Comparison of ENCODE assay signal across 9 cellular contexts in genomic region chr12:9740109-9740750, GRCh38. TPM values are rescaled to one million over a fixed set of nuclear protein-coding genes. Genes with fewer than 3 reads are reported as not detected.
DNase-seq lines count a peak whose midpoint lies in the region; ATAC-seq and TF ChIP-seq lines count a peak whose summit lies in the region.
"Had no signal": no experiment of that assay in that cellular context is flagged by ENCODE, and none has a peak within 500 bp of the region (broad histone marks: within the 10 kb centered on the region; RNA-seq: fewer than 3 reads in every experiment).

No MANE protein-coding gene starts in this region.

- H3K4me3 ChIP-seq in RWPE2 (ENCODE audit: severe bottlenecking) (peak overlapping the region; percentile 39), skin epidermis (peak overlapping the region in 5 of 7 experiments; percentile 2 to 40 (median 21))

- no peaks in the 10 kb centered on the region for H3K27me3 ChIP-seq in RWPE2 (ENCODE audit: insufficient read depth, poor library complexity, severe bottlenecking)

- DNase-seq in ELF-1 (ENCODE audit: low read depth, low spot score) (peak; percentile 18), RWPE2 (ENCODE audit: low spot score) (no peak), erythroblast (lab: John Stamatoyannopoulos, UW) (no peak), AG08396 (ENCODE audit: low spot score) (no peak), nucleus accumbens (lab: John Stamatoyannopoulos, UW) (no peak), left lobe of liver (ENCODE audit: low spot score) (no peak)
- DNase-seq: Karpas-422 had no signal

- H3K36me3 ChIP-seq in RWPE2 (ENCODE audit: low read depth): no peaks in the 10 kb centered on the region

- ATAC-seq in RWPE2 (ENCODE audit: low read depth): no peak; the same call in 2 of the 3 replicates
- ATAC-seq in left lobe of liver: no peak
- no peak for ATAC-seq in HG03571 (IDR thresholded peaks at IDR 0.05; ENCODE audit: unreplicated experiment)

- H3K4me1 ChIP-seq in RWPE2 (ENCODE audit: insufficient read depth, poor library complexity, severe bottlenecking): no peaks in the 10 kb centered on the region

- H3K27ac ChIP-seq in RWPE2 (ENCODE audit: poor library complexity, severe bottlenecking) (no peak overlapping the region), skin epidermis (peak overlapping the region in 12 of 21 experiments; percentile 6 to 72 (median 52))

- peak; percentile 18 for TF ChIP-seq POLR2A in erythroblast (IDR thresholded peaks at IDR 0.05; ENCODE audit: low read length)

- TF ChIP-seq CTCF in RWPE2 (IDR thresholded peaks at IDR 0.05; ENCODE audit: poor library complexity, severe bottlenecking): no peak

- no peaks in the 10 kb centered on the region for H3K9me3 ChIP-seq in RWPE2 (ENCODE audit: severe bottlenecking)

RNA-seq across cellular contexts. Expression of gene CLECL1, which starts 7.3 kb away (rescaled TPM):
- total RNA-seq in left lobe of liver: 0.38 TPM

RNA-seq across cellular contexts. Expression of gene CD69, which starts 20.5 kb away (rescaled TPM):
- total RNA-seq in left lobe of liver: 0.53 TPM
